26 cellular contexts compared by ENCODE assay signal in the genomic region with DNA sequence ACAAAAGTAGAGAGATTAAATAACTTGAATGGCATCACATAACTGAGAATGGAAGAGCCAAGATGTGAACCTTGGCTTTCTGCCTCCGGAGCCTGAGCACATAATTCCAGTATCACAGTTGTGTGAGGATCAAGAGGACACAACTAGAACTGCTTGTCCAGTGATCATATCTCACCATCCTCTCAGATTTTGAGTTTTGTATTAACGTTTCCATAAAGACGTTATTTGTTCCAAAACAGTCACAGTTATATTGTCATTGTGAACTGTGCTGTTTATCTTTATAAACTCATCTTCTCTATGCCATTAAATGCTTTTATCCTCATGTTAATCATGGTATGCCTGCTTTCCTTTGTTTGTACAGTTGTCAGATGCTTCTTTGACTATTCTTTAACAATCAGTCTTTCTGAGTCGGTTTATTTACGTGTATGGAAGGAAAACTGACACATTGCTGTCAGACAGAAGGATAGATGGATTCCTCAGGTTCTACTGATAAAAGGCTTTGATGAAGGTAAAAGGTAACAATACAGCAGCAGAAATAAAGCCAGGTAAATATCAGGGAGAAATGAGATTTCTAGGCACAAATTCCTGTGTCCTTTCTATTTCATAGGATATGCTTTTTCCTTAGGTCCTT.
"Had no signal": no experiment of that assay in that cellular context is flagged by ENCODE, and none has a peak within 500 bp of the region (broad histone marks: within the 10 kb centered on the region; RNA-seq: fewer than 3 reads in every experiment).

No MANE protein-coding gene starts in this region.

- H3K9me3 ChIP-seq: pancreas, psoas muscle, right lobe of liver, sigmoid colon, stomach, thoracic aorta, thyroid gland, tibial nerve, upper lobe of left lung, vagina had no signal

- H3K27me3 ChIP-seq: neural progenitor cell, pancreas, right lobe of liver, sigmoid colon, stomach, thyroid gland, tibial nerve, upper lobe of left lung, vagina had no signal

- H3K36me3 ChIP-seq: neural progenitor cell, pancreas, right lobe of liver, sigmoid colon, stomach, thoracic aorta, thyroid gland, tibial nerve, upper lobe of left lung, vagina had no signal

- DNase-seq: naive thymus-derived CD8-positive, alpha-beta T cell; nephron progenitor cell; occipital lobe; pancreas; psoas muscle; right cardiac atrium; right lobe of liver; sigmoid colon; small intestine; stimulated activated CD4-positive, alpha-beta T cell treated with anti-CD3 and anti-CD28 coated beads, Interleukin-15, amount 100 ng/mL, for 24 hours; stimulated activated CD4-positive, alpha-beta T cell treated with anti-CD3 and anti-CD28 coated beads, Interleukin-2, amount 100 ng/mL, for 24 hours; stimulated activated CD4-positive, alpha-beta T cell treated with anti-CD3 and anti-CD28 coated beads, Interleukin-2, amount 100 ng/mL, for 48 hours; stimulated activated CD4-positive, alpha-beta T cell treated with anti-CD3 and anti-CD28 coated beads, Interleukin-4, amount 100 ng/mL, for 24 hours; stimulated activated naive B cell treated with anti-CD40 and anti-IgM and Interleukin-4, amounts not matched to agents 10 μg/mL and 1 μg/mL and 100 μg/mL, for 72 hours; stimulated activated naive CD4-positive, alpha-beta T cell treated with Interleukin-2 at 50 U/mL for 16 hours; stomach; thyroid gland; trophoblast cell; upper lobe of left lung had no signal

- H3K4me3 ChIP-seq: neural progenitor cell, pancreas, psoas muscle, right lobe of liver, sigmoid colon, stomach, thoracic aorta, thyroid gland, tibial nerve, upper lobe of left lung, vagina had no signal

- H3K4me1 ChIP-seq: neural progenitor cell, pancreas, psoas muscle, right lobe of liver, sigmoid colon, stomach, thyroid gland, tibial nerve, upper lobe of left lung, vagina had no signal

- H2AFZ ChIP-seq: neural progenitor cell had no signal

- H3K4me2 ChIP-seq: neural progenitor cell had no signal

- ATAC-seq: naive thymus-derived CD8-positive, alpha-beta T cell; natural killer cell treated with Interleukin-12 subunit alpha and Interleukin-12 subunit beta and Interleukin-15 and Interleukin-18, amount 100 ng/mL, for 72 hours; pancreas; psoas muscle; right cardiac atrium; right lobe of liver; stimulated activated effector memory CD8-positive, alpha-beta T cell treated with anti-CD3 and anti-CD28 coated beads, Interleukin-12 subunit alpha, Interleukin-12 subunit beta, amount 100 ng/mL, for 72 hours; stimulated activated naive B cell treated with anti-CD40 and anti-IgM and Interleukin-4, amounts not matched to agents 10 μg/mL and 1 μg/mL and 100 μg/mL, for 72 hours had no signal

- H3K9ac ChIP-seq: neural progenitor cell had no signal

- FAIRE-seq: pancreas, small intestine, urothelium cell line had no signal

- H3K27ac ChIP-seq: neural progenitor cell, pancreas, psoas muscle, right lobe of liver, sigmoid colon, stomach, thoracic aorta, thyroid gland, tibial nerve, upper lobe of left lung, vagina had no signal
